ENCODE assay signal across 18 cellular contexts in the genomic region with DNA sequence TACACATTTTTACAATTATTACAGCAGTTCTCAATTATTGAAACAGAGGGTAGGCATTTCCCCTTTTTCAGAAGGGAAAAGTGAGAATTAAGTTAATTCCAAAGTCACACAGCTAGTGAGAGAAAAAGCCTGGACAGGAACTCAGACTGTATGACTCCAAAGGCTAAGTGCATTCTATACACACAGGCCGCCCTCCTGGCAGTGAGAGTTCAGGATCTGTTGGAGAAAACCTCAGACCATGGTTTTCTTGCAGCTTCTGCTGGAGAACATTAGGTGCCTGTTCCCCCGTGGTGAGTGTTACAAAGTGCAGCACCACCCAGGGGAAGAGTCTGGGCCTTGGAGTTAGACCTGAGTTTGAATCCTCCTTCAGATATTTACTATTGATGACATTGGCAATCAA.
"Had no signal": no experiment of that assay in that cellular context is flagged by ENCODE, and none has a peak within 500 bp of the region (broad histone marks: within the 10 kb centered on the region; RNA-seq: fewer than 3 reads in every experiment).

No MANE protein-coding gene starts in this region.

- H3K4me3 ChIP-seq: left lung, pancreas, right lobe of liver, suprapubic skin, transverse colon had no signal

- H3K36me3 Mint-ChIP-seq: activated naive CD8-positive, alpha-beta T cell; natural killer cell had no signal

- H3K4me1 Mint-ChIP-seq: stimulated activated naive CD8-positive, alpha-beta T cell treated with anti-CD3 and anti-CD28 coated beads, Interleukin-15, amount 100 ng/mL, for 72 hours had no signal

- FAIRE-seq: colon, pancreas, small intestine had no signal

- H3K27me3 Mint-ChIP-seq: activated naive CD8-positive, alpha-beta T cell; stimulated activated naive CD8-positive, alpha-beta T cell treated with anti-CD3 and anti-CD28 coated beads, Interleukin-15, amount 100 ng/mL, for 72 hours had no signal

- H3K9me3 Mint-ChIP-seq: endodermal cell; natural killer cell; stimulated activated naive CD8-positive, alpha-beta T cell treated with anti-CD3 and anti-CD28 coated beads, Interleukin-15, amount 100 ng/mL, for 72 hours had no signal

- H3K27ac Mint-ChIP-seq: activated naive CD8-positive, alpha-beta T cell; natural killer cell; stimulated activated naive CD8-positive, alpha-beta T cell treated with anti-CD3 and anti-CD28 coated beads, Interleukin-15, amount 100 ng/mL, for 72 hours had no signal

- H3K4me3 Mint-ChIP-seq: activated naive CD8-positive, alpha-beta T cell; endodermal cell; natural killer cell; stimulated activated naive CD8-positive, alpha-beta T cell treated with anti-CD3 and anti-CD28 coated beads, Interleukin-15, amount 100 ng/mL, for 72 hours had no signal

- DNase-seq: activated gamma-delta T cell; amniotic stem cell; endodermal cell; foreskin keratinocyte; glutamatergic neuron; left lung; natural killer cell; pancreas; right lobe of liver; small intestine; stimulated activated CD4-positive, alpha-beta T cell treated with anti-CD3 and anti-CD28 coated beads, Interleukin-4, amount 100 ng/mL, for 1 hour; stimulated activated naive CD8-positive, alpha-beta T cell treated with anti-CD3 and anti-CD28 coated beads, Interleukin-15, amount 100 ng/mL, for 72 hours; T-helper 1 cell; T-helper 9 cell; transverse colon had no signal
